ENCODE assay signal across 1 cellular context in genomic region chr17:4934173-4934979, GRCh38.
TF ChIP-seq lines count a peak whose summit lies in the region.

No MANE protein-coding gene starts in this region.

TF ChIP-seq in K562, 482 proteins besides CTCF, POLR2A, EP300 and RAD21 (continues in another document):
- TF ChIP-seq, protein P1, sequence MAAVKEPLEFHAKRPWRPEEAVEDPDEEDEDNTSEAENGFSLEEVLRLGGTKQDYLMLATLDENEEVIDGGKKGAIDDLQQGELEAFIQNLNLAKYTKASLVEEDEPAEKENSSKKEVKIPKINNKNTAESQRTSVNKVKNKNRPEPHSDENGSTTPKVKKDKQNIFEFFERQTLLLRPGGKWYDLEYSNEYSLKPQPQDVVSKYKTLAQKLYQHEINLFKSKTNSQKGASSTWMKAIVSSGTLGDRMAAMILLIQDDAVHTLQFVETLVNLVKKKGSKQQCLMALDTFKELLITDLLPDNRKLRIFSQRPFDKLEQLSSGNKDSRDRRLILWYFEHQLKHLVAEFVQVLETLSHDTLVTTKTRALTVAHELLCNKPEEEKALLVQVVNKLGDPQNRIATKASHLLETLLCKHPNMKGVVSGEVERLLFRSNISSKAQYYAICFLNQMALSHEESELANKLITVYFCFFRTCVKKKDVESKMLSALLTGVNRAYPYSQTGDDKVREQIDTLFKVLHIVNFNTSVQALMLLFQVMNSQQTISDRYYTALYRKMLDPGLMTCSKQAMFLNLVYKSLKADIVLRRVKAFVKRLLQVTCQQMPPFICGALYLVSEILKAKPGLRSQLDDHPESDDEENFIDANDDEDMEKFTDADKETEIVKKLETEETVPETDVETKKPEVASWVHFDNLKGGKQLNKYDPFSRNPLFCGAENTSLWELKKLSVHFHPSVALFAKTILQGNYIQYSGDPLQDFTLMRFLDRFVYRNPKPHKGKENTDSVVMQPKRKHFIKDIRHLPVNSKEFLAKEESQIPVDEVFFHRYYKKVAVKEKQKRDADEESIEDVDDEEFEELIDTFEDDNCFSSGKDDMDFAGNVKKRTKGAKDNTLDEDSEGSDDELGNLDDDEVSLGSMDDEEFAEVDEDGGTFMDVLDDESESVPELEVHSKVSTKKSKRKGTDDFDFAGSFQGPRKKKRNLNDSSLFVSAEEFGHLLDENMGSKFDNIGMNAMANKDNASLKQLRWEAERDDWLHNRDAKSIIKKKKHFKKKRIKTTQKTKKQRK (IDR thresholded peaks at IDR 0.05; ENCODE audit: borderline replicate concordance, low read depth, low read length), result no peak
- no peak for TF ChIP-seq FOXJ2 (tag; IDR thresholded peaks at IDR 0.05)
- no peak for TF ChIP-seq PHB2 (IDR thresholded peaks at IDR 0.05; ENCODE audit: low read depth)
- TF ChIP-seq OTX1 (CRISPR knock-in tag; IDR thresholded peaks at IDR 0.05), result no peak
- no peak for TF ChIP-seq ZNF436 (CRISPR knock-in tag; IDR thresholded peaks at IDR 0.05)
- TF ChIP-seq ZBTB17 (CRISPR knock-in tag; IDR thresholded peaks at IDR 0.05), result 0 out of 2 replicates have a peak, but pooled peaks have one; percentile 29
- TF ChIP-seq E2F3 (CRISPR knock-in tag; IDR thresholded peaks at IDR 0.05), result no peak
- TF ChIP-seq ZNF449 (CRISPR knock-in tag; IDR thresholded peaks at IDR 0.05), result no peak
- no peak for TF ChIP-seq CCAR2 (IDR thresholded peaks at IDR 0.05; ENCODE audit: low read depth, low read length)
- no peak for TF ChIP-seq LEF1 (IDR thresholded peaks at IDR 0.05)
- TF ChIP-seq ZNF445 (CRISPR knock-in tag; IDR thresholded peaks at IDR 0.05; ENCODE audit: low read depth), result no peak
- no peak for TF ChIP-seq HMG20A (CRISPR knock-in tag; conservative IDR thresholded peaks at IDR 0.05)
- TF ChIP-seq CHD2 (IDR thresholded peaks at IDR 0.05; ENCODE audit: low read depth, low read length), result no peak
- no peak for TF ChIP-seq SRF (CRISPR knock-in tag; IDR thresholded peaks at IDR 0.05)
- no peak for TF ChIP-seq BCOR (IDR thresholded peaks at IDR 0.05)
- TF ChIP-seq, protein P2, sequence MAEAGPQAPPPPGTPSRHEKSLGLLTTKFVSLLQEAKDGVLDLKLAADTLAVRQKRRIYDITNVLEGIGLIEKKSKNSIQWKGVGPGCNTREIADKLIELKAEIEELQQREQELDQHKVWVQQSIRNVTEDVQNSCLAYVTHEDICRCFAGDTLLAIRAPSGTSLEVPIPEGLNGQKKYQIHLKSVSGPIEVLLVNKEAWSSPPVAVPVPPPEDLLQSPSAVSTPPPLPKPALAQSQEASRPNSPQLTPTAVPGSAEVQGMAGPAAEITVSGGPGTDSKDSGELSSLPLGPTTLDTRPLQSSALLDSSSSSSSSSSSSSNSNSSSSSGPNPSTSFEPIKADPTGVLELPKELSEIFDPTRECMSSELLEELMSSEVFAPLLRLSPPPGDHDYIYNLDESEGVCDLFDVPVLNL (CRISPR knock-in tag; IDR thresholded peaks at IDR 0.05; ENCODE audit: low read depth), result no peak
- no peak for TF ChIP-seq ATF3 (IDR thresholded peaks at IDR 0.05)
- TF ChIP-seq ATF3 (CRISPR knock-in tag; conservative IDR thresholded peaks at IDR 0.05), result no peak
- no peak for TF ChIP-seq ZNF224 (CRISPR knock-in tag; IDR thresholded peaks at IDR 0.05)
- no peak for TF ChIP-seq SMARCA5 (IDR thresholded peaks at IDR 0.05)
- no peak for TF ChIP-seq HNRNPK (IDR thresholded peaks at IDR 0.05; ENCODE audit: low read depth, low read length, poor library complexity, severe bottlenecking)
- TF ChIP-seq, protein P3, sequence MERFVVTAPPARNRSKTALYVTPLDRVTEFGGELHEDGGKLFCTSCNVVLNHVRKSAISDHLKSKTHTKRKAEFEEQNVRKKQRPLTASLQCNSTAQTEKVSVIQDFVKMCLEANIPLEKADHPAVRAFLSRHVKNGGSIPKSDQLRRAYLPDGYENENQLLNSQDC (CRISPR knock-in tag; IDR thresholded peaks at IDR 0.05), result no peak
- TF ChIP-seq JUND (IDR thresholded peaks at IDR 0.05; ENCODE audit: borderline replicate concordance, low read depth, low read length), result no peak
- TF ChIP-seq JUND (tag; IDR thresholded peaks at IDR 0.05; ENCODE audit: borderline replicate concordance, low read depth, low read length), result no peak
- TF ChIP-seq ZNF280A (IDR thresholded peaks at IDR 0.05; ENCODE audit: low read depth, partially characterized antibody), result no peak
- TF ChIP-seq GABPA (tag; conservative IDR thresholded peaks at IDR 0.05; ENCODE audit: low read depth), result peak; percentile 47; the same call in 1 of the 2 replicates
- no peak for TF ChIP-seq PRPF4 (IDR thresholded peaks at IDR 0.05; ENCODE audit: insufficient read depth, low read depth, low read length, poor library complexity, severe bottlenecking)
- no peak for TF ChIP-seq HDAC8 (tag; IDR thresholded peaks at IDR 0.05)
- TF ChIP-seq HMGXB4 (CRISPR knock-in tag; IDR thresholded peaks at IDR 0.05), result no peak
- TF ChIP-seq, protein P4, sequence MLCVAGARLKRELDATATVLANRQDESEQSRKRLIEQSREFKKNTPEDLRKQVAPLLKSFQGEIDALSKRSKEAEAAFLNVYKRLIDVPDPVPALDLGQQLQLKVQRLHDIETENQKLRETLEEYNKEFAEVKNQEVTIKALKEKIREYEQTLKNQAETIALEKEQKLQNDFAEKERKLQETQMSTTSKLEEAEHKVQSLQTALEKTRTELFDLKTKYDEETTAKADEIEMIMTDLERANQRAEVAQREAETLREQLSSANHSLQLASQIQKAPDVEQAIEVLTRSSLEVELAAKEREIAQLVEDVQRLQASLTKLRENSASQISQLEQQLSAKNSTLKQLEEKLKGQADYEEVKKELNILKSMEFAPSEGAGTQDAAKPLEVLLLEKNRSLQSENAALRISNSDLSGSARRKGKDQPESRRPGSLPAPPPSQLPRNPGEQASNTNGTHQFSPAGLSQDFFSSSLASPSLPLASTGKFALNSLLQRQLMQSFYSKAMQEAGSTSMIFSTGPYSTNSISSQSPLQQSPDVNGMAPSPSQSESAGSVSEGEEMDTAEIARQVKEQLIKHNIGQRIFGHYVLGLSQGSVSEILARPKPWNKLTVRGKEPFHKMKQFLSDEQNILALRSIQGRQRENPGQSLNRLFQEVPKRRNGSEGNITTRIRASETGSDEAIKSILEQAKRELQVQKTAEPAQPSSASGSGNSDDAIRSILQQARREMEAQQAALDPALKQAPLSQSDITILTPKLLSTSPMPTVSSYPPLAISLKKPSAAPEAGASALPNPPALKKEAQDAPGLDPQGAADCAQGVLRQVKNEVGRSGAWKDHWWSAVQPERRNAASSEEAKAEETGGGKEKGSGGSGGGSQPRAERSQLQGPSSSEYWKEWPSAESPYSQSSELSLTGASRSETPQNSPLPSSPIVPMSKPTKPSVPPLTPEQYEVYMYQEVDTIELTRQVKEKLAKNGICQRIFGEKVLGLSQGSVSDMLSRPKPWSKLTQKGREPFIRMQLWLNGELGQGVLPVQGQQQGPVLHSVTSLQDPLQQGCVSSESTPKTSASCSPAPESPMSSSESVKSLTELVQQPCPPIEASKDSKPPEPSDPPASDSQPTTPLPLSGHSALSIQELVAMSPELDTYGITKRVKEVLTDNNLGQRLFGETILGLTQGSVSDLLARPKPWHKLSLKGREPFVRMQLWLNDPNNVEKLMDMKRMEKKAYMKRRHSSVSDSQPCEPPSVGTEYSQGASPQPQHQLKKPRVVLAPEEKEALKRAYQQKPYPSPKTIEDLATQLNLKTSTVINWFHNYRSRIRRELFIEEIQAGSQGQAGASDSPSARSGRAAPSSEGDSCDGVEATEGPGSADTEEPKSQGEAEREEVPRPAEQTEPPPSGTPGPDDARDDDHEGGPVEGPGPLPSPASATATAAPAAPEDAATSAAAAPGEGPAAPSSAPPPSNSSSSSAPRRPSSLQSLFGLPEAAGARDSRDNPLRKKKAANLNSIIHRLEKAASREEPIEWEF (CRISPR knock-in tag; IDR thresholded peaks at IDR 0.05), result no peak
- no peak for TF ChIP-seq ZNF77 (CRISPR knock-in tag; IDR thresholded peaks at IDR 0.05)
- 0 out of 2 replicates have a peak, but pooled peaks have one; percentile 24 for TF ChIP-seq ZFX (CRISPR knock-in tag; IDR thresholded peaks at IDR 0.05)
